In genomic region chr13:48094781-48095502, GRCh38 we compare ENCODE assay signal across 1 cellular context.
A peak's percentile ranks its signal among the peaks of the same experiment; 100 is the strongest.
TF ChIP-seq lines count a peak whose summit lies in the region.

MED4 (minus strand) TSS chr13:48095104; CDS start chr13:48095078, 26 bp downstream.

TF ChIP-seq in HepG2, 621 proteins besides CTCF, POLR2A, EP300 and RAD21 (continued from another document and continues in another):
- TF ChIP-seq ZNF740 (CRISPR knock-in tag; IDR thresholded peaks at IDR 0.05): no peak
- TF ChIP-seq ZNF44 (CRISPR knock-in tag; IDR thresholded peaks at IDR 0.05): peak; percentile 87; the same call in 1 of the 2 replicates
- TF ChIP-seq ELF1 (CRISPR knock-in tag; IDR thresholded peaks at IDR 0.05): peak; percentile 98
- no peak for TF ChIP-seq ZBTB1 (CRISPR knock-in tag; IDR thresholded peaks at IDR 0.05; ENCODE audit: borderline replicate concordance)
- TF ChIP-seq PTBP1 (IDR thresholded peaks at IDR 0.05; ENCODE audit: low read depth, low read length, poor library complexity, severe bottlenecking): no peak
- TF ChIP-seq ZSCAN22 (CRISPR knock-in tag; IDR thresholded peaks at IDR 0.05): no peak
- no peak for TF ChIP-seq ZNF354B (CRISPR knock-in tag; IDR thresholded peaks at IDR 0.05)
- TF ChIP-seq ZFAT (CRISPR knock-in tag; conservative IDR thresholded peaks at IDR 0.05): no peak
- TF ChIP-seq FLYWCH1 (CRISPR knock-in tag; IDR thresholded peaks at IDR 0.05): no peak
- TF ChIP-seq ZNF251 (CRISPR knock-in tag; IDR thresholded peaks at IDR 0.05): no peak
- TF ChIP-seq ZNF746 (CRISPR knock-in tag; IDR thresholded peaks at IDR 0.05): 0 out of 2 replicates have a peak, but pooled peaks have one; percentile 34
- TF ChIP-seq ZNF563 (CRISPR knock-in tag; IDR thresholded peaks at IDR 0.05): no peak; the same call in 1 of the 2 replicates
- TF ChIP-seq ZNF547 (CRISPR knock-in tag; IDR thresholded peaks at IDR 0.05): peak; percentile 54; the same call in 1 of the 2 replicates
- TF ChIP-seq, protein P1, sequence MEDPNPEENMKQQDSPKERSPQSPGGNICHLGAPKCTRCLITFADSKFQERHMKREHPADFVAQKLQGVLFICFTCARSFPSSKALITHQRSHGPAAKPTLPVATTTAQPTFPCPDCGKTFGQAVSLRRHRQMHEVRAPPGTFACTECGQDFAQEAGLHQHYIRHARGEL (CRISPR knock-in tag; IDR thresholded peaks at IDR 0.05): no peak
- no peak for TF ChIP-seq MLXIP (CRISPR knock-in tag; IDR thresholded peaks at IDR 0.05; ENCODE audit: borderline replicate concordance)
- TF ChIP-seq, protein P2, sequence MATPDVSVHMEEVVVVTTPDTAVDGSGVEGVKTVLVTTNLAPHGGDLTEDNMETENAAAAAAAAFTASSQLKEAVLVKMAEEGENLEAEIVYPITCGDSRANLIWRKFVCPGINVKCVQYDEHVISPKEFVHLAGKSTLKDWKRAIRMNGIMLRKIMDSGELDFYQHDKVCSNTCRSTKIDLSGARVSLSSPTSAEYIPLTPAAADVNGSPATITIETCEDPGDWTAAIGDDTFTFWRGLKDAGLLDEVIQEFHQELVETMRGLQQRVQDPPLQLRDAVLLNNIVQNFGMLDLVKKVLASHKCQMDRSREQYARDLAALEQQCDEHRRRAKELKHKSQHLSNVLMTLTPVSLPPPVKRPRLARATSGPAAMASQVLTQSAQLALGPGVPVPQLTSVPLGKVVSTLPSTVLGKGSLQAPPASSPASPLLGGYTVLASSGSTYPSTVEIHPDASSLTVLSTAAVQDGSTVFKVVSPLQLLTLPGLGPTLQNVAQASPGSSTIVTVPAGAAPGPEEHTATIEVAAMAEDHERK (CRISPR knock-in tag; IDR thresholded peaks at IDR 0.05; ENCODE audit: low read depth): peak; percentile 96
- peak; percentile 36; the same call in 1 of the 2 replicates for TF ChIP-seq ZNF782 (CRISPR knock-in tag; IDR thresholded peaks at IDR 0.05; ENCODE audit: borderline replicate concordance)
- TF ChIP-seq ZNF546 (CRISPR knock-in tag; conservative IDR thresholded peaks at IDR 0.05): no peak
- no peak for TF ChIP-seq ZNF777 (CRISPR knock-in tag; IDR thresholded peaks at IDR 0.05)
- peak; percentile 64 for TF ChIP-seq ZMYM3 (CRISPR knock-in tag; IDR thresholded peaks at IDR 0.05)
- TF ChIP-seq HNRNPK (IDR thresholded peaks at IDR 0.05; ENCODE audit: low read depth, low read length, poor library complexity, severe bottlenecking): peak; percentile 14
- TF ChIP-seq MTA3 (CRISPR knock-in tag; IDR thresholded peaks at IDR 0.05): no peak
- peak; percentile 63; the same call in 1 of the 2 replicates for TF ChIP-seq ZHX2 (IDR thresholded peaks at IDR 0.05; ENCODE audit: low read depth)
- TF ChIP-seq ZHX2 (CRISPR knock-in tag; IDR thresholded peaks at IDR 0.05; ENCODE audit: borderline replicate concordance): no peak
- TF ChIP-seq, protein P3, sequence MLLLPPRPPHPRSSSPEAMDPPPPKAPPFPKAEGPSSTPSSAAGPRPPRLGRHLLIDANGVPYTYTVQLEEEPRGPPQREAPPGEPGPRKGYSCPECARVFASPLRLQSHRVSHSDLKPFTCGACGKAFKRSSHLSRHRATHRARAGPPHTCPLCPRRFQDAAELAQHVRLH (CRISPR knock-in tag; IDR thresholded peaks at IDR 0.05; ENCODE audit: borderline replicate concordance, low read depth): peak; percentile 94; the same call in 1 of the 2 replicates
- peak; percentile 74 for TF ChIP-seq MED1 (CRISPR knock-in tag; IDR thresholded peaks at IDR 0.05)
- no peak for TF ChIP-seq ZNF766 (CRISPR knock-in tag; IDR thresholded peaks at IDR 0.05; ENCODE audit: borderline replicate concordance)
- TF ChIP-seq TAF15 (IDR thresholded peaks at IDR 0.05; ENCODE audit: low read depth, low read length, poor library complexity, severe bottlenecking): no peak
- TF ChIP-seq ZNF264 (CRISPR knock-in tag; IDR thresholded peaks at IDR 0.05): 0 out of 2 replicates have a peak, but pooled peaks have one; percentile 45
- TF ChIP-seq ZNF773 (CRISPR knock-in tag; IDR thresholded peaks at IDR 0.05; ENCODE audit: borderline replicate concordance): no peak
- TF ChIP-seq TBP (CRISPR knock-in tag; IDR thresholded peaks at IDR 0.05): no peak
- no peak for TF ChIP-seq SNAI1 (CRISPR knock-in tag; IDR thresholded peaks at IDR 0.05; ENCODE audit: borderline replicate concordance)
- TF ChIP-seq ISL2 (CRISPR knock-in tag; IDR thresholded peaks at IDR 0.05): 0 out of 2 replicates have a peak, but pooled peaks have one; percentile 73
- TF ChIP-seq EED (CRISPR knock-in tag; IDR thresholded peaks at IDR 0.05): no peak
- 0 out of 2 replicates have a peak, but pooled peaks have one; percentile 50 for TF ChIP-seq ZNF510 (CRISPR knock-in tag; IDR thresholded peaks at IDR 0.05; ENCODE audit: low read depth)
- TF ChIP-seq PHB2 (IDR thresholded peaks at IDR 0.05; ENCODE audit: partially characterized antibody): no peak
- no peak for TF ChIP-seq ZNF780A (CRISPR knock-in tag; IDR thresholded peaks at IDR 0.05)
- no peak for TF ChIP-seq ZNF34 (CRISPR knock-in tag; IDR thresholded peaks at IDR 0.05; ENCODE audit: borderline replicate concordance)
- peak; percentile 66; the same call in 1 of the 2 replicates for TF ChIP-seq ZBTB38 (CRISPR knock-in tag; IDR thresholded peaks at IDR 0.05)
- no peak for TF ChIP-seq RFX1 (IDR thresholded peaks at IDR 0.05)
- no peak for TF ChIP-seq ZBTB42 (CRISPR knock-in tag; IDR thresholded peaks at IDR 0.05)
- TF ChIP-seq CBX1 (IDR thresholded peaks at IDR 0.05; ENCODE audit: low read depth): peak; percentile 94
- TF ChIP-seq, protein P4, sequence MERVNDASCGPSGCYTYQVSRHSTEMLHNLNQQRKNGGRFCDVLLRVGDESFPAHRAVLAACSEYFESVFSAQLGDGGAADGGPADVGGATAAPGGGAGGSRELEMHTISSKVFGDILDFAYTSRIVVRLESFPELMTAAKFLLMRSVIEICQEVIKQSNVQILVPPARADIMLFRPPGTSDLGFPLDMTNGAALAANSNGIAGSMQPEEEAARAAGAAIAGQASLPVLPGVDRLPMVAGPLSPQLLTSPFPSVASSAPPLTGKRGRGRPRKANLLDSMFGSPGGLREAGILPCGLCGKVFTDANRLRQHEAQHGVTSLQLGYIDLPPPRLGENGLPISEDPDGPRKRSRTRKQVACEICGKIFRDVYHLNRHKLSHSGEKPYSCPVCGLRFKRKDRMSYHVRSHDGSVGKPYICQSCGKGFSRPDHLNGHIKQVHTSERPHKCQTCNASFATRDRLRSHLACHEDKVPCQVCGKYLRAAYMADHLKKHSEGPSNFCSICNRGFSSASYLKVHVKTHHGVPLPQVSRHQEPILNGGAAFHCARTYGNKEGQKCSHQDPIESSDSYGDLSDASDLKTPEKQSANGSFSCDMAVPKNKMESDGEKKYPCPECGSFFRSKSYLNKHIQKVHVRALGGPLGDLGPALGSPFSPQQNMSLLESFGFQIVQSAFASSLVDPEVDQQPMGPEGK (CRISPR knock-in tag; IDR thresholded peaks at IDR 0.05): no peak
- TF ChIP-seq ZNF282 (IDR thresholded peaks at IDR 0.05; ENCODE audit: partially characterized antibody): no peak
- 0 out of 2 replicates have a peak, but pooled peaks have one; percentile 37 for TF ChIP-seq CENPT (CRISPR knock-in tag; IDR thresholded peaks at IDR 0.05; ENCODE audit: low read depth)
- TF ChIP-seq ZFYVE20 (CRISPR knock-in tag; IDR thresholded peaks at IDR 0.05; ENCODE audit: borderline replicate concordance, low read depth): no peak
- peak; percentile 88 for TF ChIP-seq AHR (CRISPR knock-in tag; IDR thresholded peaks at IDR 0.05)
- no peak for TF ChIP-seq ZNF24 (IDR thresholded peaks at IDR 0.05)
- peak; percentile 71 for TF ChIP-seq ZNF335 (CRISPR knock-in tag; IDR thresholded peaks at IDR 0.05)
- peak; percentile 44; the same call in 1 of the 2 replicates for TF ChIP-seq ZNF709 (CRISPR knock-in tag; IDR thresholded peaks at IDR 0.05)
- peak; percentile 68; the same call in 1 of the 2 replicates for TF ChIP-seq THAP8 (CRISPR knock-in tag; IDR thresholded peaks at IDR 0.05; ENCODE audit: borderline replicate concordance)
- peak; percentile 88 for TF ChIP-seq BRD4 (CRISPR knock-in tag; IDR thresholded peaks at IDR 0.05)
- TF ChIP-seq, protein P5, sequence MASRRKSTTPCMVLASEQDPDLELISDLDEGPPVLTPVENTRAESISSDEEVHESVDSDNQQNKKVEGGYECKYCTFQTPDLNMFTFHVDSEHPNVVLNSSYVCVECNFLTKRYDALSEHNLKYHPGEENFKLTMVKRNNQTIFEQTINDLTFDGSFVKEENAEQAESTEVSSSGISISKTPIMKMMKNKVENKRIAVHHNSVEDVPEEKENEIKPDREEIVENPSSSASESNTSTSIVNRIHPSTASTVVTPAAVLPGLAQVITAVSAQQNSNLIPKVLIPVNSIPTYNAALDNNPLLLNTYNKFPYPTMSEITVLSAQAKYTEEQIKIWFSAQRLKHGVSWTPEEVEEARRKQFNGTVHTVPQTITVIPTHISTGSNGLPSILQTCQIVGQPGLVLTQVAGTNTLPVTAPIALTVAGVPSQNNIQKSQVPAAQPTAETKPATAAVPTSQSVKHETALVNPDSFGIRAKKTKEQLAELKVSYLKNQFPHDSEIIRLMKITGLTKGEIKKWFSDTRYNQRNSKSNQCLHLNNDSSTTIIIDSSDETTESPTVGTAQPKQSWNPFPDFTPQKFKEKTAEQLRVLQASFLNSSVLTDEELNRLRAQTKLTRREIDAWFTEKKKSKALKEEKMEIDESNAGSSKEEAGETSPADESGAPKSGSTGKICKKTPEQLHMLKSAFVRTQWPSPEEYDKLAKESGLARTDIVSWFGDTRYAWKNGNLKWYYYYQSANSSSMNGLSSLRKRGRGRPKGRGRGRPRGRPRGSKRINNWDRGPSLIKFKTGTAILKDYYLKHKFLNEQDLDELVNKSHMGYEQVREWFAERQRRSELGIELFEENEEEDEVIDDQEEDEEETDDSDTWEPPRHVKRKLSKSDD (CRISPR knock-in tag; IDR thresholded peaks at IDR 0.05; ENCODE audit: low read depth): peak; percentile 65
- no peak for TF ChIP-seq NR2F6 (IDR thresholded peaks at IDR 0.05)
- TF ChIP-seq NR2F6 (CRISPR knock-in tag; IDR thresholded peaks at IDR 0.05): peak; percentile 43
